ENCODE assay signal across 7 cellular contexts in genomic region chr20:62085206-62085605, GRCh38.
"Had no signal": no experiment of that assay in that cellular context is flagged by ENCODE, and none has a peak within 500 bp of the region (broad histone marks: within the 10 kb centered on the region; RNA-seq: fewer than 3 reads in every experiment).

No MANE protein-coding gene starts in this region.

- DNase-seq: H9, HCEC 1CT, IMR-90 had no signal

- H3K9me3 Mint-ChIP-seq: GM23338 had no signal

- H3K27ac ChIP-seq: HL-60 had no signal

- ATAC-seq: GM23338, K562 had no signal

- H3K27ac Mint-ChIP-seq: GM23338 had no signal

- H3K4me1 Mint-ChIP-seq: GM23338, H9 had no signal

- H3K4me3 Mint-ChIP-seq: GM23338, H9 had no signal

- H2AFZ ChIP-seq: GM23338 had no signal

- FAIRE-seq: H1, K562 had no signal

- H3K4me3 ChIP-seq: GM23338, K562 had no signal

- H3K4me2 ChIP-seq: GM23338 had no signal
